8 cellular contexts compared by ENCODE assay signal in the genomic region with DNA sequence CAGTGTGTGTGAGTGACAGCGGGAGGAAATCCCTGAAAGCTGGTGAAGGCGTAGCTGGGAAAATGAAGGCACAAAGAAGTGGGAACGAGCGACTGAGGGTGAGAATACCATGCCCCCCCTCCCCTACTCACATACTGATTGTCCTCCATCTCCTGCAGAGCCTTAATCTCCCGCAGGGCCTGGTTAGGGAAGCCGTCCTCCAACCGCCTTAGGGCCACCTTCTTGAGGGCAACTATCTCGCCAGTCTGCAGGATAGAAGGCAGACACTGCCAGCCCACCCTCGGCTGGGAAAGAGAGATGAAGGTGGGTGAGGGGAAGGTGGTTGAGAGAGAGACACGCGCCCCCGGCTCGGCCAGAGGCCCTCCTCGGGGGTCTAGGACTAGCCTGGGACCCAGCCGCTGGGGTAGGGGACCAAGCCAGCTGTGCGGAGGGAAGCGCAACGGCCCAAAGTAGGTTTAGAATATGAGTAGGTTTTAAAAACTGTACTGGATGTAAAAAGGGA. TPM values are rescaled to one million over a fixed set of nuclear protein-coding genes. Genes with fewer than 3 reads are reported as not detected.
A peak's percentile ranks its signal among the peaks of the same experiment; 100 is the strongest.
DNase-seq lines count a peak whose midpoint lies in the region; ATAC-seq and TF ChIP-seq lines count a peak whose summit lies in the region.

No MANE protein-coding gene starts in this region.

- H3K4me2 ChIP-seq in BLaER1 (peak overlapping the region; percentile 58), Loucy (ENCODE audit: low read depth, low read length, poor library complexity, severe bottlenecking) (peak overlapping the region; percentile 58)

- peak; percentile 57 for DNase-seq in ecto neural progenitor cell (ENCODE audit: low spot score)
- no peak for DNase-seq in natural killer cell treated with Interleukin-12 subunit alpha and Interleukin-12 subunit beta and Interleukin-15 and Interleukin-18, amount 100 ng/mL, for 72 hours (ENCODE audit: low spot score)
- no peak for DNase-seq in NCI-H1694 (lab: John Stamatoyannopoulos, UW)
- no peak for DNase-seq in medulla oblongata (ENCODE audit: extremely low spot score)
- no peak for DNase-seq in stimulated activated CD4-positive, alpha-beta T cell treated with anti-CD3 and anti-CD28 coated beads, Interleukin-12 subunit alpha, Interleukin-12 subunit beta, amount 100 ng/mL, for 4 hours
- no peak for DNase-seq in GDM1 (lab: John Stamatoyannopoulos, UW)

- H3K4me3 ChIP-seq in BLaER1 (no peak overlapping the region), Loucy (ENCODE audit: low read length, poor library complexity, severe bottlenecking) (peak overlapping the region; percentile 64)

- no peaks in the 10 kb centered on the region for H3K36me3 Mint-ChIP-seq in natural killer cell treated with Interleukin-12 subunit alpha and Interleukin-12 subunit beta and Interleukin-15 and Interleukin-18, amount 100 ng/mL, for 72 hours

- no peaks in the 10 kb centered on the region for H3K36me3 ChIP-seq in BLaER1
- no peaks in the 10 kb centered on the region for H3K36me3 ChIP-seq in Loucy (ENCODE audit: insufficient read depth, low read length)

- peak overlapping the region; percentile 66 to 84 for H3K27ac Mint-ChIP-seq in natural killer cell treated with Interleukin-12 subunit alpha and Interleukin-12 subunit beta and Interleukin-15 and Interleukin-18, amount 100 ng/mL, for 72 hours

- peak overlapping the region; percentile 80; the same call in 1 of the 2 replicates for H2AFZ ChIP-seq in Loucy (ENCODE audit: low read length)

- no peak for TF ChIP-seq CTCF in Loucy (conservative IDR thresholded peaks at IDR 0.05; ENCODE audit: low read length)

- peaks cover 10% of the 10 kb centered on the region; the same call in 1 of the 2 replicates for H3K4me1 ChIP-seq in BLaER1
- no peaks in the 10 kb centered on the region for H3K4me1 ChIP-seq in Loucy (ENCODE audit: insufficient read depth, low read length, poor library complexity, severe bottlenecking)

- no peaks in the 10 kb centered on the region for H3K9me3 Mint-ChIP-seq in natural killer cell treated with Interleukin-12 subunit alpha and Interleukin-12 subunit beta and Interleukin-15 and Interleukin-18, amount 100 ng/mL, for 72 hours

- no peaks in the 10 kb centered on the region for H3K9me2 ChIP-seq in Loucy (replicated peaks; ENCODE audit: low read depth, low read length)

- no peaks in the 10 kb centered on the region for H3K79me2 ChIP-seq in Loucy (ENCODE audit: insufficient read depth, low read length)

- no peak for ATAC-seq in natural killer cell treated with Interleukin-12 subunit alpha and Interleukin-12 subunit beta and Interleukin-15 and Interleukin-18, amount 100 ng/mL, for 72 hours

- peaks cover 8% of the 10 kb centered on the region; the same call in 1 of the 2 replicates for H3K27me3 ChIP-seq in BLaER1
- H3K27me3 ChIP-seq in Loucy (ENCODE audit: insufficient read depth, low read length, poor library complexity, severe bottlenecking): no peaks in the 10 kb centered on the region

- no peaks in the 10 kb centered on the region for H3F3A ChIP-seq in Loucy (ENCODE audit: low read depth)

- H3K9me3 ChIP-seq in BLaER1 (no peaks in the 10 kb centered on the region; the same call in 1 of the 2 replicates), Loucy (ENCODE audit: insufficient read depth, low read depth, low read length) (no peaks in the 10 kb centered on the region; the same call in 1 of the 2 replicates)

- no peak overlapping the region for H3K27ac ChIP-seq in BLaER1

- peaks cover 13 to 14% of the 10 kb centered on the region in 2 donors for H3K4me1 Mint-ChIP-seq in natural killer cell treated with Interleukin-12 subunit alpha and Interleukin-12 subunit beta and Interleukin-15 and Interleukin-18, amount 100 ng/mL, for 72 hours (ENCODE audit: low read depth in 2 of 2)

- no peak overlapping the region for H3K9ac ChIP-seq in BLaER1
- H3K9ac ChIP-seq in Loucy (ENCODE audit: low read depth, low read length, poor library complexity, severe bottlenecking): no peak overlapping the region

- H3K27me3 Mint-ChIP-seq in natural killer cell treated with Interleukin-12 subunit alpha and Interleukin-12 subunit beta and Interleukin-15 and Interleukin-18, amount 100 ng/mL, for 72 hours: no peaks in the 10 kb centered on the region

- peak overlapping the region; percentile 89 for H3K4me3 Mint-ChIP-seq in natural killer cell treated with Interleukin-12 subunit alpha and Interleukin-12 subunit beta and Interleukin-15 and Interleukin-18, amount 100 ng/mL, for 72 hours

- H4K20me1 ChIP-seq in BLaER1 (no peaks in the 10 kb centered on the region), Loucy (ENCODE audit: insufficient read depth, low read length, poor library complexity, severe bottlenecking) (no peaks in the 10 kb centered on the region)

RNA-seq across cellular contexts. Expression of gene CDK20, which starts 0.5 kb away (rescaled TPM):
- 1 to 10 TPM in 1 of 2 donors, under 1 TPM in 1; 0.83 to 1.2 TPM for total RNA-seq in natural killer cell treated with Interleukin-12 subunit alpha and Interleukin-12 subunit beta and Interleukin-15 and Interleukin-18, amount 100 ng/mL, for 72 hours

RNA-seq across cellular contexts. Expression of gene SPATA31C1, which starts 56.1 kb away (rescaled TPM):
- total RNA-seq in natural killer cell treated with Interleukin-12 subunit alpha and Interleukin-12 subunit beta and Interleukin-15 and Interleukin-18, amount 100 ng/mL, for 72 hours: not detected
